11 cellular contexts compared by ENCODE assay signal in the genomic region with DNA sequence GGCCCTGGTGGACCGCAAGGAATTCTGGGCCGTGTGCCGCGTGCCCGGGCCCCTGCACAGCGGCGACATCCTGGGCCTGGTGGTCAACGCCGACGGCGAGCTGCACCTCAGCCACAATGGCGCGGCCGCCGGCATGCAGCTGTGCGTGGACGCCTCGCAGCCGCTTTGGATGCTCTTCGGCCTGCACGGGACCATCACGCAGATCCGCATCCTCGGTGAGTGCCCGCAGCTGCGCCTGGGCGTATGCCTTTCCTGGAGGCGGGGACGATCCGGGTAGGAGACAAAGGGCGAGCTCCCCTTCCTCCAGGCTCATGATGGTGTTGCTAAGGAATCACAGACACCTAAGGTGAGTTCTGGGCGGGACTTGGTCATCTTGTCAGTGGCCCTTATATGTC.
DNase-seq lines count a peak whose midpoint lies in the region; ATAC-seq and TF ChIP-seq lines count a peak whose summit lies in the region.
"Had no signal": no experiment of that assay in that cellular context is flagged by ENCODE, and none has a peak within 500 bp of the region (broad histone marks: within the 10 kb centered on the region; RNA-seq: fewer than 3 reads in every experiment).

No MANE protein-coding gene starts in this region.

- H3K23ac ChIP-seq in IMR-90 (ENCODE audit: low read depth, low read length) = no peak overlapping the region

- H3K4me2 ChIP-seq in IMR-90 (ENCODE audit: low read depth, low read length) (no peak overlapping the region), Karpas-422 (ENCODE audit: low read depth, low read length, poor library complexity, severe bottlenecking) (no peak overlapping the region)

- H3K4me1 ChIP-seq in IMR-90 (ENCODE audit: control insufficient read depth, insufficient read depth, low read length) (no peaks in the 10 kb centered on the region), colonic mucosa (peaks cover 3% of the 10 kb centered on the region), psoas muscle (peaks cover 36% of the 10 kb centered on the region), Karpas-422 (ENCODE audit: low read length) (no peaks in the 10 kb centered on the region)

- no peak overlapping the region for H4K8ac ChIP-seq in IMR-90 (ENCODE audit: low read depth in 2 of 2, low read length in 2 of 2)

- H2BK120ac ChIP-seq in IMR-90 (ENCODE audit: low read depth, low read length) = no peak overlapping the region

- peak overlapping the region; percentile 52 to 69 for H3K4me3 Mint-ChIP-seq in CD14-positive monocyte

- H2BK20ac ChIP-seq in IMR-90 (ENCODE audit: low read depth, low read length) = no peak overlapping the region

- no peak overlapping the region for H2BK5ac ChIP-seq in IMR-90 (ENCODE audit: low read depth, low read length, poor library complexity, severe bottlenecking)

- in situ Hi-C loops in IMR-90 (cut with MboI; ENCODE audit: low sequenced_read_pairs) = no loop called here

- dilution Hi-C loops in IMR-90 (cut with HindIII; ENCODE audit: low sequenced_read_pairs, unreplicated experiment) = no loop called here

- peaks cover 48% of the 10 kb centered on the region for H3K27me3 ChIP-seq in IMR-90 (ENCODE audit: control insufficient read depth, insufficient read depth, low read length)
- H3K27me3 ChIP-seq in colonic mucosa = no peaks in the 10 kb centered on the region
- no peaks in the 10 kb centered on the region for H3K27me3 ChIP-seq in psoas muscle (ENCODE audit: insufficient read depth in 3 of 3, low read length in 2 of 3)
- H3K27me3 ChIP-seq in Karpas-422 (ENCODE audit: low read length) = no peaks in the 10 kb centered on the region
- H3K27me3 ChIP-seq: MG63 had no signal

- no peaks in the 10 kb centered on the region for H3K9me1 ChIP-seq in IMR-90 (ENCODE audit: insufficient read depth, low read length)

- no TSS peak for BruUV-seq in IMR-90 (replicated peaks; lab: Mats Ljungman, UMichigan)

- no peaks in the 10 kb centered on the region for H3K9me2 ChIP-seq in Karpas-422 (replicated peaks; ENCODE audit: insufficient read depth, low read length)

- no peak for TF ChIP-seq RAD21 in IMR-90 (IDR thresholded peaks at IDR 0.05; ENCODE audit: low read length)

- H3K14ac ChIP-seq in IMR-90 (replicated peaks; ENCODE audit: low read depth, low read length) = no peak overlapping the region

- no peak for ATAC-seq in IMR-90 (ENCODE audit: low read depth)
- no peak for ATAC-seq in psoas muscle
- ATAC-seq in HG03159 (IDR thresholded peaks at IDR 0.05; ENCODE audit: unreplicated experiment) = no peak

- no peak overlapping the region for H2BK15ac ChIP-seq in IMR-90 (ENCODE audit: low read depth, low read length)

- no peak overlapping the region for H3K4ac ChIP-seq in IMR-90 (ENCODE audit: low read depth, low read length)

- POLR2A ChIA-PET in IMR-90 (lab: Charles Lee; ENCODE audit: unreplicated experiment) = no interaction called here

- H3K4me3 ChIP-seq in IMR-90 (ENCODE audit: insufficient read depth, low read depth, low read length) (no peak overlapping the region), colonic mucosa (peak overlapping the region; percentile 35), psoas muscle (peak overlapping the region; percentile 57), Karpas-422 (ENCODE audit: low read length) (no peak overlapping the region)
- H3K4me3 ChIP-seq: MG63 had no signal

- intact Hi-C loops in CD14-positive monocyte (cut with micrococcal nuclease) = no loop called here
- intact Hi-C loops in IMR-90 (cut with micrococcal nuclease) = no loop called here
- intact Hi-C loops in colonic mucosa (cut with DNase I) = no loop called here
- intact Hi-C loops in psoas muscle (cut with DNase I) = no loop called here

- H3K9me3 ChIP-seq in IMR-90 (ENCODE audit: control insufficient read depth, insufficient read depth, low read length) = peaks cover 4% of the 10 kb centered on the region
- H3K9me3 ChIP-seq in colonic mucosa = no peaks in the 10 kb centered on the region
- no peaks in the 10 kb centered on the region for H3K9me3 ChIP-seq in psoas muscle
- H3K9me3 ChIP-seq in Karpas-422 (ENCODE audit: low read length) = no peaks in the 10 kb centered on the region
- H3K9me3 ChIP-seq: MG63 had no signal

- no peak overlapping the region for H4K91ac ChIP-seq in IMR-90 (ENCODE audit: insufficient read depth, low read depth, low read length)

- H3K27ac ChIP-seq in IMR-90 (ENCODE audit: insufficient read depth, low read length) (no peak overlapping the region), colonic mucosa (no peak overlapping the region), psoas muscle (no peak overlapping the region), Karpas-422 (ENCODE audit: low read length) (no peak overlapping the region)

- no peaks in the 10 kb centered on the region for H3K36me3 ChIP-seq in IMR-90 (ENCODE audit: control insufficient read depth, insufficient read depth, low read length)
- H3K36me3 ChIP-seq in colonic mucosa = no peaks in the 10 kb centered on the region
- peaks cover 0 to 17% of the 10 kb centered on the region in 2 donors for H3K36me3 ChIP-seq in psoas muscle (ENCODE audit: insufficient read depth in 1 of 2, low read depth in 1 of 2)
- H3K36me3 ChIP-seq in Karpas-422 (ENCODE audit: insufficient read depth, low read length) = no peaks in the 10 kb centered on the region
- H3K36me3 ChIP-seq: MG63 had no signal

- H3K9ac ChIP-seq in IMR-90 (ENCODE audit: low read depth, low read length) (no peak overlapping the region), colonic mucosa (ENCODE audit: low read depth in 2 of 2, low read length in 2 of 2) (no peak overlapping the region), Karpas-422 (ENCODE audit: low read length) (no peak overlapping the region)

- no peak overlapping the region for H4K5ac ChIP-seq in IMR-90 (ENCODE audit: low read depth, low read length)

- WGBS in IMR-90 (ENCODE audit: extremely low coverage in 2 of 2, insufficient read length in 1 of 2), 2 experiments = 80% methylated on average over 2 of the region's 32 CpGs; no CpG with 5 or more reads in 1 of the 2 experiments
- 72 to 84% (median 78%) methylated on average over 25 to 32 of the region's 32 CpGs for WGBS in psoas muscle, 3 donors

- H4K20me1 ChIP-seq in IMR-90 (ENCODE audit: insufficient read depth, low read length) = no peaks in the 10 kb centered on the region; the same call in 1 of the 2 replicates
- no peaks in the 10 kb centered on the region for H4K20me1 ChIP-seq in Karpas-422 (ENCODE audit: insufficient read depth, low read depth, low read length)

- H2AFZ ChIP-seq in IMR-90 (replicated peaks; ENCODE audit: low read length, poor library complexity) (peak overlapping the region; percentile 70), Karpas-422 (ENCODE audit: low read length) (no peak overlapping the region)

- H3K18ac ChIP-seq in IMR-90 (ENCODE audit: low read depth, low read length) = no peak overlapping the region

- no peak overlapping the region for H3K56ac ChIP-seq in IMR-90 (ENCODE audit: extremely low read depth, insufficient read depth, low read length)

- no peaks in the 10 kb centered on the region for H3K79me1 ChIP-seq in IMR-90 (ENCODE audit: low read depth in 1 of 2, low read length in 2 of 2)

- no peak for DNase-seq in CD14-positive monocyte (ENCODE audit: low spot score)
- no peak for DNase-seq in IMR-90
- no peak for DNase-seq in colonic mucosa
- no peak for DNase-seq in psoas muscle
- no peak for DNase-seq in Karpas-422
- no peak for DNase-seq in mucosa of gallbladder (ENCODE audit: low spot score)
- DNase-seq in OCI-M2 (lab: John Stamatoyannopoulos, UW; ENCODE audit: unreplicated experiment) = no peak
- DNase-seq: mesenchymal stem cell, MG63, SW 1271 had no signal

- H3K9me3 Mint-ChIP-seq in CD14-positive monocyte = peaks cover 4 to 18% (median 8%) of the 10 kb centered on the region in 7 donors

- peak overlapping the region; percentile 50 for H2AK9ac ChIP-seq in IMR-90 (replicated peaks; ENCODE audit: low read depth, low read length, poor library complexity)

- H2AK5ac ChIP-seq in IMR-90 (ENCODE audit: low read depth, low read length) = no peak overlapping the region

- no peak for TF ChIP-seq CTCF in CD14-positive monocyte (IDR thresholded peaks at IDR 0.05)
- no peak for TF ChIP-seq CTCF in IMR-90 (conservative IDR thresholded peaks at IDR 0.05; ENCODE audit: low read depth, low read length)
- no peak for TF ChIP-seq CTCF in colonic mucosa (IDR thresholded peaks at IDR 0.05)
- no peak for TF ChIP-seq CTCF in psoas muscle (IDR thresholded peaks at IDR 0.05)

- no peaks in the 10 kb centered on the region for H3K79me2 ChIP-seq in Karpas-422 (ENCODE audit: low read length)

- no peak for TF ChIP-seq POLR2A in IMR-90 (IDR thresholded peaks at IDR 0.05; ENCODE audit: low read depth, low read length)

- H3K4me1 Mint-ChIP-seq in CD14-positive monocyte = peaks cover 19% of the 10 kb centered on the region

- no peaks in the 10 kb centered on the region for H3K36me3 Mint-ChIP-seq in CD14-positive monocyte

- no peak overlapping the region for H3K27ac Mint-ChIP-seq in CD14-positive monocyte

- peaks cover 3 to 24% (median 22%) of the 10 kb centered on the region in 3 donors for H3K27me3 Mint-ChIP-seq in CD14-positive monocyte (ENCODE audit: low read depth in 3 of 3)

- CTCF ChIA-PET in IMR-90 (lab: Yijun Ruan, JAX) = no interaction called here

TF ChIP-seq in IMR-90, 13 proteins besides CTCF, POLR2A, EP300 and RAD21:
- TF ChIP-seq RFX5 (IDR thresholded peaks at IDR 0.05; ENCODE audit: low read depth, low read length) = no peak
- TF ChIP-seq RCOR1 (IDR thresholded peaks at IDR 0.05; ENCODE audit: insufficient replicate concordance, low read length) = no peak
- no peak for TF ChIP-seq FOS (IDR thresholded peaks at IDR 0.05; ENCODE audit: low read depth, low read length)
- TF ChIP-seq, protein P1, sequence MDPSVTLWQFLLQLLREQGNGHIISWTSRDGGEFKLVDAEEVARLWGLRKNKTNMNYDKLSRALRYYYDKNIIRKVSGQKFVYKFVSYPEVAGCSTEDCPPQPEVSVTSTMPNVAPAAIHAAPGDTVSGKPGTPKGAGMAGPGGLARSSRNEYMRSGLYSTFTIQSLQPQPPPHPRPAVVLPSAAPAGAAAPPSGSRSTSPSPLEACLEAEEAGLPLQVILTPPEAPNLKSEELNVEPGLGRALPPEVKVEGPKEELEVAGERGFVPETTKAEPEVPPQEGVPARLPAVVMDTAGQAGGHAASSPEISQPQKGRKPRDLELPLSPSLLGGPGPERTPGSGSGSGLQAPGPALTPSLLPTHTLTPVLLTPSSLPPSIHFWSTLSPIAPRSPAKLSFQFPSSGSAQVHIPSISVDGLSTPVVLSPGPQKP (IDR thresholded peaks at IDR 0.05; ENCODE audit: borderline replicate concordance, low read depth, low read length) = no peak
- TF ChIP-seq MXI1 (IDR thresholded peaks at IDR 0.05; ENCODE audit: borderline replicate concordance, low read depth, low read length) = no peak
- no peak for TF ChIP-seq NFE2L2 (IDR thresholded peaks at IDR 0.05; ENCODE audit: low read depth, low read length)

Comparison
In these comparisons a context has a peak if more than half of its experiments do, and no peak if none do; other contexts are left out.
1. H3K4me3 ChIP-seq: peak in colonic mucosa (single experiment) and psoas muscle (single experiment); none in IMR-90 (single experiment) and Karpas-422 (single experiment).